Comparison of ENCODE assay signal across 15 cellular contexts in genomic region chr17:77432034-77432554, GRCh38.
DNase-seq lines count a peak whose midpoint lies in the region; ATAC-seq and TF ChIP-seq lines count a peak whose summit lies in the region.
"Had no signal": no experiment of that assay in that cellular context is flagged by ENCODE, and none has a peak within 500 bp of the region (broad histone marks: within the 10 kb centered on the region; RNA-seq: fewer than 3 reads in every experiment).

No MANE protein-coding gene starts in this region.

- 84% methylated on average over 13 of the region's 13 CpGs for WGBS in hepatocyte (ENCODE audit: low lambda C conversion rate, missing lambda C conversion rate)

- no peaks in the 10 kb centered on the region for H3K9me2 ChIP-seq in hepatocyte (replicated peaks; ENCODE audit: insufficient read depth)

- H3K36me3 ChIP-seq in hepatocyte (replicated peaks; ENCODE audit: insufficient read depth, low read depth), result no peaks in the 10 kb centered on the region
- H3K36me3 ChIP-seq: colonic mucosa had no signal

- peak overlapping the region; percentile 92 for H3K27ac Mint-ChIP-seq in activated naive CD4-positive, alpha-beta T cell treated with anti-CD3 and anti-CD28 coated beads for 36 hours
- H3K27ac Mint-ChIP-seq in activated CD4-positive, alpha-beta memory T cell treated with anti-CD3 and anti-CD28 coated beads, Interleukin-2, amount 10 ng/mL, durations not matched to agents 7 days and 5 days, result peak overlapping the region; percentile 34
- peak overlapping the region; percentile 68 to 74 for H3K27ac Mint-ChIP-seq in stimulated activated naive CD8-positive, alpha-beta T cell treated with anti-CD3 and anti-CD28 coated beads, Interleukin-15, amount 100 ng/mL, for 72 hours

- peaks cover 67% of the 10 kb centered on the region for H4K20me1 ChIP-seq in hepatocyte (ENCODE audit: insufficient read depth, poor library complexity, severe bottlenecking)

- H3K36me3 Mint-ChIP-seq in activated naive CD4-positive, alpha-beta T cell treated with anti-CD3 and anti-CD28 coated beads for 36 hours (ENCODE audit: low read depth), result no peaks in the 10 kb centered on the region
- peaks cover 52% of the 10 kb centered on the region for H3K36me3 Mint-ChIP-seq in activated CD4-positive, alpha-beta memory T cell treated with anti-CD3 and anti-CD28 coated beads, Interleukin-2, amount 10 ng/mL, durations not matched to agents 7 days and 5 days (ENCODE audit: low read depth)

- peak overlapping the region; percentile 97 for H3K27ac ChIP-seq in hepatocyte
- H3K27ac ChIP-seq: colonic mucosa had no signal

- no peaks in the 10 kb centered on the region for H3K9me3 Mint-ChIP-seq in activated naive CD4-positive, alpha-beta T cell treated with anti-CD3 and anti-CD28 coated beads for 36 hours
- no peaks in the 10 kb centered on the region for H3K9me3 Mint-ChIP-seq in activated CD4-positive, alpha-beta memory T cell treated with anti-CD3 and anti-CD28 coated beads, Interleukin-2, amount 10 ng/mL, durations not matched to agents 7 days and 5 days
- no peaks in the 10 kb centered on the region for H3K9me3 Mint-ChIP-seq in stimulated activated naive CD8-positive, alpha-beta T cell treated with anti-CD3 and anti-CD28 coated beads, Interleukin-15, amount 100 ng/mL, for 72 hours

- no peak for DNase-seq in activated naive CD4-positive, alpha-beta T cell treated with anti-CD3 and anti-CD28 coated beads for 36 hours
- DNase-seq in activated naive CD4-positive, alpha-beta T cell (lab: John Stamatoyannopoulos, UW), result no peak
- no peak for DNase-seq in activated CD4-positive, alpha-beta memory T cell treated with anti-CD3 and anti-CD28 coated beads, Interleukin-2, amount 10 ng/mL, durations not matched to agents 7 days and 5 days
- DNase-seq in hepatocyte (ENCODE audit: low spot score), result no peak
- DNase-seq in stimulated activated naive CD8-positive, alpha-beta T cell treated with anti-CD3 and anti-CD28 coated beads, Interleukin-15, amount 100 ng/mL, for 72 hours, result no peak
- DNase-seq: activated CD4-positive, alpha-beta T cell treated with anti-CD3 and anti-CD28 coated beads, Interleukin-2, amount 50 U/mL, for 4 hours; amniotic stem cell; colonic mucosa; DMS79; NCI-H1105 treated with DMSO at 0.1 percent for 48 hours; NCI-H446; OCI-M1 had no signal

- no peak overlapping the region for H3K4me3 ChIP-seq in hepatocyte
- H3K4me3 ChIP-seq: colonic mucosa had no signal

- H3K79me2 ChIP-seq in hepatocyte, result peaks cover 92% of the 10 kb centered on the region

- no peaks in the 10 kb centered on the region for H3K27me3 Mint-ChIP-seq in activated naive CD4-positive, alpha-beta T cell treated with anti-CD3 and anti-CD28 coated beads for 36 hours (ENCODE audit: low read depth)
- H3K27me3 Mint-ChIP-seq in activated CD4-positive, alpha-beta memory T cell treated with anti-CD3 and anti-CD28 coated beads, Interleukin-2, amount 10 ng/mL, durations not matched to agents 7 days and 5 days, result no peaks in the 10 kb centered on the region
- H3K27me3 Mint-ChIP-seq in stimulated activated naive CD8-positive, alpha-beta T cell treated with anti-CD3 and anti-CD28 coated beads, Interleukin-15, amount 100 ng/mL, for 72 hours, result no peaks in the 10 kb centered on the region

- peaks cover 86% of the 10 kb centered on the region for H3K4me1 ChIP-seq in hepatocyte (ENCODE audit: insufficient read depth)

- no peaks in the 10 kb centered on the region for H3K27me3 ChIP-seq in hepatocyte
- H3K27me3 ChIP-seq: colonic mucosa had no signal

- intact Hi-C loops in activated naive CD4-positive, alpha-beta T cell treated with anti-CD3 and anti-CD28 coated beads for 36 hours (cut with micrococcal nuclease), result no loop called here

- H2AFZ ChIP-seq in hepatocyte, result no peak overlapping the region

- H3K4me2 ChIP-seq in hepatocyte, result peak overlapping the region; percentile 75

- CTCF ChIA-PET in activated naive CD4-positive, alpha-beta T cell treated with anti-CD3 and anti-CD28 coated beads for 36 hours (lab: Charles Lee), result interaction anchor here (0.6 to 5.3 kb wide), 12 partner anchors 16 to 64 kb away, joined by 3 to 93 read pairs (median 4); no protein-coding TSS in a partner anchor
- CTCF ChIA-PET in activated CD4-positive, alpha-beta memory T cell treated with anti-CD3 and anti-CD28 coated beads, Interleukin-2, amount 10 ng/mL, durations not matched to agents 7 days and 5 days (lab: Charles Lee), result interaction anchor here (0.9 to 4.7 kb wide), 5 partner anchors 10 to 63 kb away, joined by 3 to 44 read pairs (median 18); no protein-coding TSS in a partner anchor

- POLR2A ChIA-PET in activated CD4-positive, alpha-beta memory T cell treated with anti-CD3 and anti-CD28 coated beads, Interleukin-2, amount 10 ng/mL, durations not matched to agents 7 days and 5 days (lab: Charles Lee), result interaction anchor here (1.0 to 5.0 kb wide), 5 partner anchors 10 to 42 kb away, joined by 3 to 28 read pairs (median 3); no protein-coding TSS in a partner anchor

- H3K9me3 ChIP-seq in hepatocyte (ENCODE audit: low read depth), result no peaks in the 10 kb centered on the region
- H3K9me3 ChIP-seq: colonic mucosa had no signal

- peak overlapping the region; percentile 80 for H3K4me3 Mint-ChIP-seq in activated naive CD4-positive, alpha-beta T cell treated with anti-CD3 and anti-CD28 coated beads for 36 hours
- peak overlapping the region; percentile 28 for H3K4me3 Mint-ChIP-seq in activated CD4-positive, alpha-beta memory T cell treated with anti-CD3 and anti-CD28 coated beads, Interleukin-2, amount 10 ng/mL, durations not matched to agents 7 days and 5 days
- peak overlapping the region; percentile 90 to 100 for H3K4me3 Mint-ChIP-seq in stimulated activated naive CD8-positive, alpha-beta T cell treated with anti-CD3 and anti-CD28 coated beads, Interleukin-15, amount 100 ng/mL, for 72 hours

- H3K4me1 Mint-ChIP-seq in activated naive CD4-positive, alpha-beta T cell treated with anti-CD3 and anti-CD28 coated beads for 36 hours (ENCODE audit: low read depth), result peaks cover 93% of the 10 kb centered on the region
- peaks cover 86% of the 10 kb centered on the region for H3K4me1 Mint-ChIP-seq in activated CD4-positive, alpha-beta memory T cell treated with anti-CD3 and anti-CD28 coated beads, Interleukin-2, amount 10 ng/mL, durations not matched to agents 7 days and 5 days
- peaks cover 100% of the 10 kb centered on the region for H3K4me1 Mint-ChIP-seq in stimulated activated naive CD8-positive, alpha-beta T cell treated with anti-CD3 and anti-CD28 coated beads, Interleukin-15, amount 100 ng/mL, for 72 hours

- no peak for ATAC-seq in stimulated activated naive CD8-positive, alpha-beta T cell treated with anti-CD3 and anti-CD28 coated beads, Interleukin-15, amount 100 ng/mL, for 72 hours
- no peak for ATAC-seq in GM21786 (IDR thresholded peaks at IDR 0.05; ENCODE audit: unreplicated experiment)
- ATAC-seq in HG03457 (IDR thresholded peaks at IDR 0.05; ENCODE audit: unreplicated experiment), result no peak
- no peak for ATAC-seq in GM18861 (IDR thresholded peaks at IDR 0.05; ENCODE audit: unreplicated experiment)

- no peak for TF ChIP-seq CTCF in hepatocyte (IDR thresholded peaks at IDR 0.05; ENCODE audit: poor library complexity)

Comparison
In these comparisons a context has a peak if more than half of its experiments do, and no peak if none do; other contexts are left out.
1. H3K27ac Mint-ChIP-seq: peak in every context shown above with its lines; median percentile 92 in activated naive CD4-positive, alpha-beta T cell treated with anti-CD3 and anti-CD28 coated beads for 36 hours; 71 in stimulated activated naive CD8-positive, alpha-beta T cell treated with anti-CD3 and anti-CD28 coated beads, Interleukin-15, amount 100 ng/mL, for 72 hours; 34 in activated CD4-positive, alpha-beta memory T cell treated with anti-CD3 and anti-CD28 coated beads, Interleukin-2, amount 10 ng/mL, durations not matched to agents 7 days and 5 days.
2. H3K4me3 Mint-ChIP-seq: peak in every context shown above with its lines; median percentile 95 in stimulated activated naive CD8-positive, alpha-beta T cell treated with anti-CD3 and anti-CD28 coated beads, Interleukin-15, amount 100 ng/mL, for 72 hours; 80 in activated naive CD4-positive, alpha-beta T cell treated with anti-CD3 and anti-CD28 coated beads for 36 hours; 28 in activated CD4-positive, alpha-beta memory T cell treated with anti-CD3 and anti-CD28 coated beads, Interleukin-2, amount 10 ng/mL, durations not matched to agents 7 days and 5 days.